In genomic region chr14:54894995-54895394, GRCh38 we compare ENCODE assay signal across 14 cellular contexts. TPM values are rescaled to one million over a fixed set of nuclear protein-coding genes. Genes with fewer than 3 reads are reported as not detected.
DNase-seq lines count a peak whose midpoint lies in the region; ATAC-seq and TF ChIP-seq lines count a peak whose summit lies in the region.
"Had no signal": no experiment of that assay in that cellular context is flagged by ENCODE, and none has a peak within 500 bp of the region (broad histone marks: within the 10 kb centered on the region; RNA-seq: fewer than 3 reads in every experiment).

No MANE protein-coding gene starts in this region.

- ATAC-seq in T-cell (replicated peaks in 1 of 4) (no peak), foreskin keratinocyte (peak; percentile 60), HG02840 (IDR thresholded peaks at IDR 0.05; ENCODE audit: low FRiP score, unreplicated experiment) (no peak)
- ATAC-seq in stimulated activated naive B cell treated with anti-CD40 and anti-IgM and Interleukin-4, amounts not matched to agents 10 μg/mL and 1 μg/mL and 100 μg/mL, for 72 hours (replicated peaks), result no peak
- no peak for ATAC-seq in stimulated activated naive CD8-positive, alpha-beta T cell treated with anti-CD3 and anti-CD28 coated beads, Interleukin-15, Interleukin-2, amounts not matched to agents 100 U/mL and 50 U/mL, for 24 hours
- ATAC-seq: activated CD8-positive, alpha-beta T cell treated with anti-CD3 and anti-CD28 coated beads for 36 hours; sciatic nerve had no signal

- TF ChIP-seq CTCF in foreskin keratinocyte (conservative IDR thresholded peaks at IDR 0.05), result no peak

- no peak overlapping the region for H3K27ac ChIP-seq in foreskin keratinocyte
- H3K27ac ChIP-seq: neutrophil had no signal

- H3K4me1 Mint-ChIP-seq in T-cell, result peaks cover 30 to 53% (median 49%) of the 10 kb centered on the region in 3 donors
- peaks cover 10 to 17% of the 10 kb centered on the region in 2 donors for H3K4me1 Mint-ChIP-seq in stimulated activated naive B cell treated with anti-CD40 and anti-IgM and Interleukin-4, amounts not matched to agents 10 μg/mL and 1 μg/mL and 100 μg/mL, for 72 hours

- H3K36me3 Mint-ChIP-seq in T-cell, result peaks cover 2% of the 10 kb centered on the region
- peaks cover 0 to 8% of the 10 kb centered on the region in 2 donors for H3K36me3 Mint-ChIP-seq in stimulated activated naive B cell treated with anti-CD40 and anti-IgM and Interleukin-4, amounts not matched to agents 10 μg/mL and 1 μg/mL and 100 μg/mL, for 72 hours

- no peaks in the 10 kb centered on the region for H3K27me3 Mint-ChIP-seq in T-cell
- H3K27me3 Mint-ChIP-seq in stimulated activated naive B cell treated with anti-CD40 and anti-IgM and Interleukin-4, amounts not matched to agents 10 μg/mL and 1 μg/mL and 100 μg/mL, for 72 hours, result no peaks in the 10 kb centered on the region
- H3K27me3 Mint-ChIP-seq: activated CD8-positive, alpha-beta T cell treated with anti-CD3 and anti-CD28 coated beads for 36 hours had no signal

- H3K4me1 ChIP-seq in foreskin keratinocyte, result peaks cover 7% of the 10 kb centered on the region

- peak overlapping the region; percentile 13 to 70 for H3K27ac Mint-ChIP-seq in T-cell
- H3K27ac Mint-ChIP-seq in stimulated activated naive B cell treated with anti-CD40 and anti-IgM and Interleukin-4, amounts not matched to agents 10 μg/mL and 1 μg/mL and 100 μg/mL, for 72 hours, result no peak overlapping the region
- H3K27ac Mint-ChIP-seq: activated CD8-positive, alpha-beta T cell treated with anti-CD3 and anti-CD28 coated beads for 36 hours had no signal

- CTCF ChIA-PET in T-cell (lab: Charles Lee), result interaction anchor here in 1 of 2 donors (1.0 kb wide), 1 partner anchor 14 kb away, joined by 3 read pairs; no protein-coding TSS in a partner anchor

- POLR2A ChIA-PET in T-cell (lab: Charles Lee), result no interaction called here

- DNase-seq in A172 (ENCODE audit: low spot score) (peak; percentile 28), ELR (ENCODE audit: low read depth) (peak; percentile 66), T-cell (no peak), foreskin keratinocyte (no peak)
- no peak for DNase-seq in activated CD4-positive, alpha-beta T cell treated with anti-CD3 and anti-CD28 coated beads, Interleukin-2, amount 50 U/mL, for 4 hours
- no peak for DNase-seq in stimulated activated naive B cell treated with anti-CD40 and anti-IgM and Interleukin-4, amounts not matched to agents 10 μg/mL and 1 μg/mL and 100 μg/mL, for 72 hours
- no peak for DNase-seq in stimulated activated naive CD8-positive, alpha-beta T cell treated with anti-CD3 and anti-CD28 coated beads, Interleukin-15, Interleukin-2, amounts not matched to agents 100 U/mL and 50 U/mL, for 24 hours
- DNase-seq: activated CD8-positive, alpha-beta T cell treated with anti-CD3 and anti-CD28 coated beads for 36 hours; DMS53; foreskin melanocyte; stimulated activated CD4-positive, alpha-beta T cell treated with anti-CD3 and anti-CD28 coated beads, Interleukin-4, amount 100 ng/mL, for 24 hours had no signal

- no peaks in the 10 kb centered on the region for H3K27me3 ChIP-seq in foreskin keratinocyte
- H3K27me3 ChIP-seq: neutrophil had no signal

- no peak overlapping the region for H3K4me3 Mint-ChIP-seq in T-cell
- no peak overlapping the region for H3K4me3 Mint-ChIP-seq in stimulated activated naive B cell treated with anti-CD40 and anti-IgM and Interleukin-4, amounts not matched to agents 10 μg/mL and 1 μg/mL and 100 μg/mL, for 72 hours
- H3K4me3 Mint-ChIP-seq: activated CD8-positive, alpha-beta T cell treated with anti-CD3 and anti-CD28 coated beads for 36 hours had no signal

- H3K9me3 Mint-ChIP-seq in T-cell, result no peaks in the 10 kb centered on the region
- no peaks in the 10 kb centered on the region for H3K9me3 Mint-ChIP-seq in stimulated activated naive B cell treated with anti-CD40 and anti-IgM and Interleukin-4, amounts not matched to agents 10 μg/mL and 1 μg/mL and 100 μg/mL, for 72 hours
- H3K9me3 Mint-ChIP-seq: activated CD8-positive, alpha-beta T cell treated with anti-CD3 and anti-CD28 coated beads for 36 hours had no signal

RNA-seq across cellular contexts. Expression of gene GCH1, which starts 7.6 kb away (rescaled TPM):
- total RNA-seq in A172 (2014; rRNA removed; shearing (Covaris generic)), result 3.1 and 17.0 TPM in 2 replicates
- total RNA-seq in T-cell (10 to 100 TPM; 26.5 to 31.2 (median 29.2) TPM), foreskin keratinocyte (3.8 and 4.4 TPM in 2 replicates)
- polyA plus RNA-seq in foreskin keratinocyte, result 2.8 and 3.1 TPM in 2 replicates

Comparison
In these comparisons a context has a peak if more than half of its experiments do, and no peak if none do; other contexts are left out.
1. DNase-seq: peak in A172 (single experiment) and ELR (single experiment); none in T-cell (0 of 34), foreskin keratinocyte (0 of 2), activated CD4-positive, alpha-beta T cell treated with anti-CD3 and anti-CD28 coated beads, Interleukin-2, amount 50 U/mL, for 4 hours (0 of 2), stimulated activated naive B cell treated with anti-CD40 and anti-IgM and Interleukin-4, amounts not matched to agents 10 μg/mL and 1 μg/mL and 100 μg/mL, for 72 hours (single experiment) and stimulated activated naive CD8-positive, alpha-beta T cell treated with anti-CD3 and anti-CD28 coated beads, Interleukin-15, Interleukin-2, amounts not matched to agents 100 U/mL and 50 U/mL, for 24 hours (single experiment).